Comparison of ENCODE assay signal across 13 cellular contexts in genomic region chr4:57081651-57082349, GRCh38. TPM values are rescaled to one million over a fixed set of nuclear protein-coding genes. Genes with fewer than 3 reads are reported as not detected.
DNase-seq lines count a peak whose midpoint lies in the region; ATAC-seq, FAIRE-seq and TF ChIP-seq lines count a peak whose summit lies in the region.
"Had no signal": no experiment of that assay in that cellular context is flagged by ENCODE, and none has a peak within 500 bp of the region (broad histone marks: within the 10 kb centered on the region; RNA-seq: fewer than 3 reads in every experiment).

No MANE protein-coding gene starts in this region.

- H3K9me3 ChIP-seq in SK-N-SH (no peaks in the 10 kb centered on the region), pancreas (no peaks in the 10 kb centered on the region)

- no peak for FAIRE-seq in pancreas (lab: Jason Lieb, UNC)

- H3K27me3 ChIP-seq in SK-N-SH (ENCODE audit: insufficient read depth), result no peaks in the 10 kb centered on the region
- H3K27me3 ChIP-seq in pancreas, result no peaks in the 10 kb centered on the region

- TF ChIP-seq CTCF in SK-N-SH (IDR thresholded peaks at IDR 0.05) (no peak), pancreas (IDR thresholded peaks at IDR 0.05) (no peak)

- intact Hi-C loops in pancreas (cut with DNase I), result no loop called here

- H3K4me1 ChIP-seq in SK-N-SH (ENCODE audit: control insufficient read depth in 1 of 2, insufficient read depth in 2 of 2, low read depth in 1 of 2, low read length in 1 of 2), result peaks cover 0 to 12% of the 10 kb centered on the region in 2 experiments; a peak in 1 of 4 replicates
- peaks cover 0 to 24% (median 20%) of the 10 kb centered on the region in 3 donors for H3K4me1 ChIP-seq in pancreas
- peaks cover 2% of the 10 kb centered on the region for H3K4me1 ChIP-seq in urinary bladder (ENCODE audit: insufficient read depth)

- TF ChIP-seq RAD21 in SK-N-SH (IDR thresholded peaks at IDR 0.05; ENCODE audit: low read length), result no peak

- H3K4me2 ChIP-seq in SK-N-SH, result 0 out of 2 replicates have a peak overlapping the region, but pooled peaks have one; percentile 14

- ATAC-seq in SK-N-SH treated with all-trans-retinoic acid at 6 μM for 48 hours (no peak), pancreas (no peak), HG03469 (IDR thresholded peaks at IDR 0.05; ENCODE audit: unreplicated experiment) (no peak)
- ATAC-seq: stimulated activated memory B cell treated with anti-CD40 and anti-IgM and Interleukin-4, amounts not matched to agents 10 μg/mL and 1 μg/mL and 100 μg/mL, for 72 hours had no signal

- CTCF ChIA-PET in SK-N-SH (lab: Yijun Ruan, JAX), result interaction anchor here (1.4 kb wide), 2 partner anchors 12 to 44 kb away, joined by 4 read pairs; no protein-coding TSS in a partner anchor

- POLR2A ChIA-PET in SK-N-SH (lab: Yijun Ruan, JAX), result no interaction called here

- peak overlapping the region; percentile 40 for H3K9ac ChIP-seq in SK-N-SH

- TF ChIP-seq EP300 in SK-N-SH (IDR thresholded peaks at IDR 0.05; ENCODE audit: borderline replicate concordance in 1 of 2, low read depth in 1 of 2, low read length in 1 of 2), result no peak

- no peaks in the 10 kb centered on the region for H4K20me1 ChIP-seq in SK-N-SH (ENCODE audit: insufficient read depth)

- no peaks in the 10 kb centered on the region for H3K36me3 ChIP-seq in SK-N-SH (replicated peaks in 1 of 2; ENCODE audit: control insufficient read depth in 1 of 2, insufficient read depth in 2 of 2, low read length in 1 of 2)
- H3K36me3 ChIP-seq in pancreas, result no peaks in the 10 kb centered on the region
- no peaks in the 10 kb centered on the region for H3K36me3 ChIP-seq in urinary bladder (ENCODE audit: insufficient read depth)

- peaks cover 47% of the 10 kb centered on the region for H3F3A ChIP-seq in SK-N-SH (replicated peaks; ENCODE audit: insufficient read depth)

- H3K9me2 ChIP-seq in SK-N-SH, result no peaks in the 10 kb centered on the region

- H3K4me3 ChIP-seq in SK-N-SH (ENCODE audit: low read depth in 2 of 2, low read length in 1 of 2), result no peak overlapping the region
- H3K4me3 ChIP-seq in pancreas, result no peak overlapping the region
- H3K4me3 ChIP-seq in urinary bladder (ENCODE audit: low read depth, low read length), result no peak overlapping the region

- H3K79me2 ChIP-seq in SK-N-SH (ENCODE audit: insufficient read depth), result no peaks in the 10 kb centered on the region

- H2AFZ ChIP-seq in SK-N-SH (ENCODE audit: low read depth), result 0 out of 2 replicates have a peak overlapping the region, but pooled peaks have one; percentile 11

- DNase-seq in SK-N-SH (no peak), globus pallidus (ENCODE audit: low spot score) (peak; percentile 24), pancreas (no peak), COR-L47 (lab: John Stamatoyannopoulos, UW) (no peak), T1000 (lab: John Stamatoyannopoulos, UW) (no peak)
- DNase-seq: DND-41, NCI-H1092 had no signal

- 70% methylated on average over 7 of the region's 7 CpGs for WGBS in SK-N-SH (ENCODE audit: low lambda C conversion rate)
- 69 to 73% methylated on average over 7 of the region's 7 CpGs for WGBS in pancreas, 2 donors
- WGBS in urinary bladder, result 61% methylated on average over 7 of the region's 7 CpGs

- peak overlapping the region; percentile 71 to 91; a peak in 3 of 4 replicates for H3K27ac ChIP-seq in SK-N-SH (ENCODE audit: low read depth in 2 of 2, low read length in 1 of 2)
- peak overlapping the region in 3 of 4 donors; percentile 1 to 75 (median 74) for H3K27ac ChIP-seq in pancreas
- H3K27ac ChIP-seq in urinary bladder (ENCODE audit: low read depth), result peak overlapping the region; percentile 48
- H3K27ac ChIP-seq: 22Rv1 had no signal

TF ChIP-seq in SK-N-SH, 30 proteins besides CTCF, POLR2A, EP300 and RAD21:
- no peak for TF ChIP-seq RXRA (IDR thresholded peaks at IDR 0.05; ENCODE audit: borderline replicate concordance, low read depth)
- TF ChIP-seq FOXJ3 (CRISPR knock-in tag; IDR thresholded peaks at IDR 0.05), result no peak
- no peak for TF ChIP-seq MEF2A (IDR thresholded peaks at IDR 0.05; ENCODE audit: borderline replicate concordance, low read depth)
- TF ChIP-seq SMC3 (IDR thresholded peaks at IDR 0.05; ENCODE audit: low read depth, low read length), result no peak
- TF ChIP-seq ZBTB33 (IDR thresholded peaks at IDR 0.05; ENCODE audit: borderline replicate concordance, low read depth), result no peak
TF ChIP-seq in SK-N-SH: peak in this region for 0.

TF ChIP-seq in SK-N-SH treated with all-trans-retinoic acid at 6 μM for 48 hours, 23 proteins besides CTCF, POLR2A, EP300 and RAD21:
- TF ChIP-seq SNAI2 (CRISPR knock-in tag; IDR thresholded peaks at IDR 0.05) (no peak), CSDC2 (CRISPR knock-in tag; IDR thresholded peaks at IDR 0.05) (no peak), PATZ1 (CRISPR knock-in tag; IDR thresholded peaks at IDR 0.05; ENCODE audit: borderline replicate concordance) (no peak), BACH2 (CRISPR knock-in tag; IDR thresholded peaks at IDR 0.05; ENCODE audit: borderline replicate concordance) (no peak), PPARA (CRISPR knock-in tag; IDR thresholded peaks at IDR 0.05; ENCODE audit: borderline replicate concordance) (no peak), ZNF8 (CRISPR knock-in tag; IDR thresholded peaks at IDR 0.05) (no peak), RARB (CRISPR knock-in tag; IDR thresholded peaks at IDR 0.05) (no peak), ZNF70 (CRISPR knock-in tag; IDR thresholded peaks at IDR 0.05) (no peak), ESRRG (CRISPR knock-in tag; IDR thresholded peaks at IDR 0.05) (no peak)
- TF ChIP-seq, protein P1, sequence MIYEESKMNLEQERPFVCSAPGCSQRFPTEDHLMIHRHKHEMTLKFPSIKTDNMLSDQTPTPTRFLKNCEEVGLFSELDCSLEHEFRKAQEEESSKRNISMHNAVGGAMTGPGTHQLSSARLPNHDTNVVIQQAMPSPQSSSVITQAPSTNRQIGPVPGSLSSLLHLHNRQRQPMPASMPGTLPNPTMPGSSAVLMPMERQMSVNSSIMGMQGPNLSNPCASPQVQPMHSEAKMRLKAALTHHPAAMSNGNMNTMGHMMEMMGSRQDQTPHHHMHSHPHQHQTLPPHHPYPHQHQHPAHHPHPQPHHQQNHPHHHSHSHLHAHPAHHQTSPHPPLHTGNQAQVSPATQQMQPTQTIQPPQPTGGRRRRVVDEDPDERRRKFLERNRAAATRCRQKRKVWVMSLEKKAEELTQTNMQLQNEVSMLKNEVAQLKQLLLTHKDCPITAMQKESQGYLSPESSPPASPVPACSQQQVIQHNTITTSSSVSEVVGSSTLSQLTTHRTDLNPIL (CRISPR knock-in tag; IDR thresholded peaks at IDR 0.05; ENCODE audit: low read depth), result no peak
- TF ChIP-seq, protein P2, sequence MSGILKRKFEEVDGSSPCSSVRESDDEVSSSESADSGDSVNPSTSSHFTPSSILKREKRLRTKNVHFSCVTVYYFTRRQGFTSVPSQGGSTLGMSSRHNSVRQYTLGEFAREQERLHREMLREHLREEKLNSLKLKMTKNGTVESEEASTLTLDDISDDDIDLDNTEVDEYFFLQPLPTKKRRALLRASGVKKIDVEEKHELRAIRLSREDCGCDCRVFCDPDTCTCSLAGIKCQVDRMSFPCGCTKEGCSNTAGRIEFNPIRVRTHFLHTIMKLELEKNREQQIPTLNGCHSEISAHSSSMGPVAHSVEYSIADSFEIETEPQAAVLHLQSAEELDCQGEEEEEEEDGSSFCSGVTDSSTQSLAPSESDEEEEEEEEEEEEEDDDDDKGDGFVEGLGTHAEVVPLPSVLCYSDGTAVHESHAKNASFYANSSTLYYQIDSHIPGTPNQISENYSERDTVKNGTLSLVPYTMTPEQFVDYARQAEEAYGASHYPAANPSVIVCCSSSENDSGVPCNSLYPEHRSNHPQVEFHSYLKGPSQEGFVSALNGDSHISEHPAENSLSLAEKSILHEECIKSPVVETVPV (CRISPR knock-in tag; IDR thresholded peaks at IDR 0.05), result no peak

RNA-seq across cellular contexts. Expression of gene IGFBP7, which starts 28.4 kb away (rescaled TPM):
- polyA plus RNA-seq in SK-N-SH (2012; rRNA removed) (0.38 and 0.71 TPM in 2 replicates), pancreas (100 to 1,000 TPM; 156 to 186 TPM), urinary bladder (1,554 TPM)
- polyA plus RNA-seq in SK-N-SH (2012; cell fraction: cytosol; rRNA removed), result 0.39 and 0.67 TPM in 2 replicates
- 0.77 and 1.4 TPM in 2 replicates for polyA plus RNA-seq in SK-N-SH (2012; cell fraction: nucleus; rRNA removed)
- total RNA-seq in pancreas (100 to 1,000 TPM in 3 of 6 donors, 10 to 100 TPM in 3; 49.4 to 324 (median 120) TPM), urinary bladder (288 TPM)
- total RNA-seq: activated T-helper 1 cell treated with anti-CD3 and anti-CD28 coated beads, Interleukin-12 subunit alpha, Interleukin-12 subunit beta, Interleukin-2, Interleukin-4 antibody, amounts not matched to agents 30 ng/mL and 10 ng/mL and 1 ng/mL, durations not matched to agents 14 hours and 24 hours and 36 hours had no signal

Comparison
In these comparisons a context has a peak if more than half of its experiments do, and no peak if none do; other contexts are left out.
1. RNA of gene IGFBP7, which starts 28.4 kb away (polyA plus RNA-seq): 1,554 TPM in urinary bladder (single experiment) and 156 to 186 TPM in pancreas; 0.38 to 1.4 TPM in SK-N-SH; every median in the first group is over 10 times any median in the second.
2. Peak in every context shown above with its lines, with median percentiles within 50 percentile points of each other: H3K27ac ChIP-seq.